8 cellular contexts compared by ENCODE assay signal in the genomic region with DNA sequence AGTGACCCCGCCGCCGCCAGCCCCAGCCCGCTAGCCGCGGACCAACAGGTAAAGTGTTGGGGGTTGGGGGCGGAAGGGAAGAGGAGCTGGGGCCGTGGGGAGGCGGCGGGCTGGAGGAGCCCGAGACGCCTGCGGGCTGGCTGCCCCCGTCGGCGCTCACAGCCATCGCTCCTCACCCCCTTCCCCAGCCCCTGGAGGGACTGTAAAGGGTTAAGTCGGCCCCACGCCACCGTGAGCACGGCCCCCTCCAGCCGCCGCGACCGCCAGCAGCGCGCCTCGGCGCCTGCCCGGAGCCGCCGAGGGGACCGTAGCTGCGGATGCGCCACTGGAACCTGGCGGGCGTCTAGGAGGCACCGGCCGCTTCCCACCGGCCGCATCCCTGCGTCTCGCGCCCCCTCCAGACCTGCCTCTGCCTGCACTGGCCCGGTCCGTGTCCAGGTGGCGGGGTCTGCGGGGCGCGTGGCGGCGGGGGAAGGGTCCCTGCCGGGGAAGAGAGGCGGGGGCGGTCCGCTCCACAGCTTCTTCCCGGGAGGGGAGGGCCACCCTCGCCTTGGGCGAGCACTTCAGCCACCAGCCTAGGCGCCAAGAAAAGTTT. TPM values are rescaled to one million over a fixed set of nuclear protein-coding genes. Genes with fewer than 3 reads are reported as not detected.
A peak's percentile ranks its signal among the peaks of the same experiment; 100 is the strongest.
DNase-seq lines count a peak whose midpoint lies in the region; ATAC-seq and TF ChIP-seq lines count a peak whose summit lies in the region.

No MANE protein-coding gene starts in this region.

- H3K79me2 ChIP-seq in KMS-11 (ENCODE audit: insufficient read depth, low read depth): no peaks in the 10 kb centered on the region

- H4K20me1 ChIP-seq in KMS-11 (ENCODE audit: insufficient read depth): no peaks in the 10 kb centered on the region

- H3K9ac ChIP-seq in KMS-11: peak overlapping the region; percentile 26; the same call in 1 of the 2 replicates

- H3K9me3 Mint-ChIP-seq in Caco-2 (ENCODE audit: unreplicated experiment): no peaks in the 10 kb centered on the region
- H3K9me3 Mint-ChIP-seq in activated T-helper 1 cell treated with anti-CD3 and anti-CD28 coated beads, Interleukin-12 subunit alpha, Interleukin-12 subunit beta, Interleukin-2, Interleukin-4 antibody, amounts not matched to agents 30 ng/mL and 10 ng/mL and 1 ng/mL, durations not matched to agents 14 hours and 24 hours and 36 hours: no peaks in the 10 kb centered on the region

- peaks cover 20% of the 10 kb centered on the region for H3K4me1 Mint-ChIP-seq in Caco-2 (ENCODE audit: low read depth, unreplicated experiment)
- peaks cover 4% of the 10 kb centered on the region for H3K4me1 Mint-ChIP-seq in activated T-helper 1 cell treated with anti-CD3 and anti-CD28 coated beads, Interleukin-12 subunit alpha, Interleukin-12 subunit beta, Interleukin-2, Interleukin-4 antibody, amounts not matched to agents 30 ng/mL and 10 ng/mL and 1 ng/mL, durations not matched to agents 14 hours and 24 hours and 36 hours (ENCODE audit: low read depth)

- H3K4me2 ChIP-seq in KMS-11: peak overlapping the region; percentile 74

- peak overlapping the region; percentile 82 for H2AFZ ChIP-seq in KMS-11 (ENCODE audit: low read depth)

- no peak overlapping the region for H3K27ac Mint-ChIP-seq in Caco-2 (ENCODE audit: unreplicated experiment)
- H3K27ac Mint-ChIP-seq in activated T-helper 1 cell treated with anti-CD3 and anti-CD28 coated beads, Interleukin-12 subunit alpha, Interleukin-12 subunit beta, Interleukin-2, Interleukin-4 antibody, amounts not matched to agents 30 ng/mL and 10 ng/mL and 1 ng/mL, durations not matched to agents 14 hours and 24 hours and 36 hours: no peak overlapping the region

- H3K36me3 ChIP-seq in Caco-2 (ENCODE audit: control insufficient read depth, insufficient read depth, low read length) (no peaks in the 10 kb centered on the region), KMS-11 (ENCODE audit: insufficient read depth) (no peaks in the 10 kb centered on the region)

- BruUV-seq in Caco-2 (replicated peaks; lab: Mats Ljungman, UMichigan): no TSS peak

- POLR2A ChIA-PET in Caco-2 (lab: Charles Lee): interaction anchor here (0.6 kb wide), 1 partner anchor 23 kb away, joined by 11 read pairs; no protein-coding TSS in a partner anchor

- ATAC-seq in GM21390 (IDR thresholded peaks at IDR 0.05; ENCODE audit: unreplicated experiment): peak; percentile 37
- ATAC-seq in GM18873 (IDR thresholded peaks at IDR 0.05; ENCODE audit: low FRiP score, unreplicated experiment): no peak

- H3K27me3 ChIP-seq in Caco-2 (replicated peaks; ENCODE audit: control insufficient read depth, insufficient read depth, low read length): no peaks in the 10 kb centered on the region
- no peaks in the 10 kb centered on the region for H3K27me3 ChIP-seq in KMS-11 (ENCODE audit: insufficient read depth, low read depth)

- no peak overlapping the region for H3K27ac ChIP-seq in KMS-11

- H3K9me3 ChIP-seq in Caco-2: no peaks in the 10 kb centered on the region

- H3K4me3 Mint-ChIP-seq in Caco-2 (ENCODE audit: unreplicated experiment): peak overlapping the region; percentile 86
- peak overlapping the region; percentile 85 for H3K4me3 Mint-ChIP-seq in activated T-helper 1 cell treated with anti-CD3 and anti-CD28 coated beads, Interleukin-12 subunit alpha, Interleukin-12 subunit beta, Interleukin-2, Interleukin-4 antibody, amounts not matched to agents 30 ng/mL and 10 ng/mL and 1 ng/mL, durations not matched to agents 14 hours and 24 hours and 36 hours

- no peaks in the 10 kb centered on the region for H3K27me3 Mint-ChIP-seq in Caco-2 (ENCODE audit: insufficient read depth, unreplicated experiment)
- peaks cover 51% of the 10 kb centered on the region for H3K27me3 Mint-ChIP-seq in activated T-helper 1 cell treated with anti-CD3 and anti-CD28 coated beads, Interleukin-12 subunit alpha, Interleukin-12 subunit beta, Interleukin-2, Interleukin-4 antibody, amounts not matched to agents 30 ng/mL and 10 ng/mL and 1 ng/mL, durations not matched to agents 14 hours and 24 hours and 36 hours (ENCODE audit: insufficient read depth)

- intact Hi-C loops in Caco-2 (cut with micrococcal nuclease; ENCODE audit: unreplicated experiment) (loop anchor here (1.0 to 10.0 kb wide), 6 partner anchors 19 to 301 kb away; no protein-coding TSS in a partner anchor), head of caudate nucleus (cut with DNase I) (no loop called here), posterior vena cava (cut with DNase I) (no loop called here)
- intact Hi-C loops in activated T-helper 1 cell treated with anti-CD3 and anti-CD28 coated beads, Interleukin-12 subunit alpha, Interleukin-12 subunit beta, Interleukin-2, Interleukin-4 antibody, amounts not matched to agents 30 ng/mL and 10 ng/mL and 1 ng/mL, durations not matched to agents 14 hours and 24 hours and 36 hours (cut with micrococcal nuclease): loop anchor here (1.0 to 5.0 kb wide), 12 partner anchors 49 to 1114 kb away; partner anchors contain the start of genes EIF2A, GPR171, PFN2 and SELENOT

- peaks cover 15% of the 10 kb centered on the region for H3K36me3 Mint-ChIP-seq in Caco-2 (ENCODE audit: insufficient read depth, unreplicated experiment)
- no peaks in the 10 kb centered on the region for H3K36me3 Mint-ChIP-seq in activated T-helper 1 cell treated with anti-CD3 and anti-CD28 coated beads, Interleukin-12 subunit alpha, Interleukin-12 subunit beta, Interleukin-2, Interleukin-4 antibody, amounts not matched to agents 30 ng/mL and 10 ng/mL and 1 ng/mL, durations not matched to agents 14 hours and 24 hours and 36 hours (ENCODE audit: low read depth)

- peak overlapping the region; percentile 75 for H3K4me3 ChIP-seq in Caco-2 (ENCODE audit: low read depth, low read length)
- H3K4me3 ChIP-seq in KMS-11 (IDR thresholded peaks at IDR 0.05; ENCODE audit: insufficient read depth, low read depth, low read length): peak overlapping the region; percentile 91

- peak; percentile 39 to 53 for DNase-seq in Caco-2
- DNase-seq in activated T-helper 1 cell treated with anti-CD3 and anti-CD28 coated beads, Interleukin-12 subunit alpha, Interleukin-12 subunit beta, Interleukin-2, Interleukin-4 antibody, amounts not matched to agents 30 ng/mL and 10 ng/mL and 1 ng/mL, durations not matched to agents 14 hours and 24 hours and 36 hours (ENCODE audit: low spot score): peak; percentile 14
- DNase-seq in head of caudate nucleus: peak in 23 of 42 donors; percentile 4 to 50 (median 26)
- DNase-seq in posterior vena cava (ENCODE audit: low spot score): peak; percentile 80
- no peak for DNase-seq in AML-193 (lab: John Stamatoyannopoulos, UW)

- TF ChIP-seq CTCF in Caco-2 (IDR thresholded peaks at IDR 0.05; ENCODE audit: insufficient read depth in 1 of 2, low read depth in 1 of 2, low read length in 1 of 2, severe bottlenecking in 1 of 2, unreplicated experiment in 1 of 2) (no peak), KMS-11 (conservative IDR thresholded peaks at IDR 0.05; ENCODE audit: low read depth, low read length) (no peak)

- CTCF ChIA-PET in Caco-2 (lab: Charles Lee): interaction anchor here (0.7 to 2.2 kb wide), 15 partner anchors 19 to 1528 kb away, joined by 3 to 13 read pairs (median 4); no protein-coding TSS in a partner anchor

- H3K4me1 ChIP-seq in Caco-2 (peaks cover 7% of the 10 kb centered on the region; the same call in 1 of the 2 replicates), KMS-11 (ENCODE audit: low read depth, poor library complexity, severe bottlenecking) (no peaks in the 10 kb centered on the region)

RNA-seq across cellular contexts. Expression of gene MED12L, which starts 0.5 kb away (rescaled TPM):
- total RNA-seq in Caco-2 (2022) (21.5 and 22.9 TPM in 2 replicates), posterior vena cava (under 1 TPM; 0.60 to 1.00 TPM)
- total RNA-seq in activated T-helper 1 cell treated with anti-CD3 and anti-CD28 coated beads, Interleukin-12 subunit alpha, Interleukin-12 subunit beta, Interleukin-2, Interleukin-4 antibody, amounts not matched to agents 30 ng/mL and 10 ng/mL and 1 ng/mL, durations not matched to agents 14 hours and 24 hours and 36 hours: 4.9 and 5.1 TPM in 2 replicates

Comparison
In these comparisons a context has a peak if more than half of its experiments do, and no peak if none do; other contexts are left out.
1. DNase-seq: peak in Caco-2 (2 of 2), activated T-helper 1 cell treated with anti-CD3 and anti-CD28 coated beads, Interleukin-12 subunit alpha, Interleukin-12 subunit beta, Interleukin-2, Interleukin-4 antibody, amounts not matched to agents 30 ng/mL and 10 ng/mL and 1 ng/mL, durations not matched to agents 14 hours and 24 hours and 36 hours (single experiment), head of caudate nucleus (23 of 42) and posterior vena cava (single experiment); none in AML-193 (0 of 2).
2. intact Hi-C loops: an anchor here in Caco-2 (1.0 to 10.0 kb wide) and activated T-helper 1 cell treated with anti-CD3 and anti-CD28 coated beads, Interleukin-12 subunit alpha, Interleukin-12 subunit beta, Interleukin-2, Interleukin-4 antibody, amounts not matched to agents 30 ng/mL and 10 ng/mL and 1 ng/mL, durations not matched to agents 14 hours and 24 hours and 36 hours (1.0 to 5.0 kb wide); none called in head of caudate nucleus and posterior vena cava.